Comparison of ENCODE assay signal across 14 cellular contexts in genomic region chr12:94203181-94203546, GRCh38.
"Had no signal": no experiment of that assay in that cellular context is flagged by ENCODE, and none has a peak within 500 bp of the region (broad histone marks: within the 10 kb centered on the region; RNA-seq: fewer than 3 reads in every experiment).

No MANE protein-coding gene starts in this region.

- ATAC-seq: left colon, sciatic nerve had no signal

- H3K27ac Mint-ChIP-seq: activated T-cell treated with anti-CD3 and anti-CD28 coated beads, Interleukin-2, amount 50 U/mL, for 24 hours; nephron progenitor cell; type B pancreatic cell had no signal

- H3K9me3 Mint-ChIP-seq: nephron progenitor cell, type B pancreatic cell had no signal

- DNase-seq: activated CD4-positive, alpha-beta T cell treated with anti-CD3 and anti-CD28 coated beads for 1 hour; activated gamma-delta T cell; activated T-cell treated with anti-CD3 and anti-CD28 coated beads, Interleukin-2, amount 50 U/mL, for 24 hours; aorta; left colon; nephron progenitor cell; spleen; stimulated activated CD4-positive, alpha-beta T cell treated with anti-CD3 and anti-CD28 coated beads, Interleukin-1b, Interleukin-23, amount 100 ng/mL, for 48 hours; stimulated activated naive CD4-positive, alpha-beta T cell treated with Interleukin-2 at 50 U/mL for 16 hours had no signal

- H3K27ac ChIP-seq: SK-N-MC had no signal

- H3K27me3 ChIP-seq: spleen had no signal

- H3K4me3 Mint-ChIP-seq: activated naive CD8-positive, alpha-beta T cell; activated T-cell treated with anti-CD3 and anti-CD28 coated beads, Interleukin-2, amount 50 U/mL, for 24 hours; nephron progenitor cell; type B pancreatic cell had no signal

- H3K27me3 Mint-ChIP-seq: activated naive CD8-positive, alpha-beta T cell; activated T-cell treated with anti-CD3 and anti-CD28 coated beads, Interleukin-2, amount 50 U/mL, for 24 hours had no signal

- H3K4me3 ChIP-seq: lung, SK-N-MC, spleen had no signal

- H3K9me3 ChIP-seq: spleen had no signal

- H3K36me3 Mint-ChIP-seq: type B pancreatic cell had no signal
